22 cellular contexts compared by ENCODE assay signal in the genomic region with DNA sequence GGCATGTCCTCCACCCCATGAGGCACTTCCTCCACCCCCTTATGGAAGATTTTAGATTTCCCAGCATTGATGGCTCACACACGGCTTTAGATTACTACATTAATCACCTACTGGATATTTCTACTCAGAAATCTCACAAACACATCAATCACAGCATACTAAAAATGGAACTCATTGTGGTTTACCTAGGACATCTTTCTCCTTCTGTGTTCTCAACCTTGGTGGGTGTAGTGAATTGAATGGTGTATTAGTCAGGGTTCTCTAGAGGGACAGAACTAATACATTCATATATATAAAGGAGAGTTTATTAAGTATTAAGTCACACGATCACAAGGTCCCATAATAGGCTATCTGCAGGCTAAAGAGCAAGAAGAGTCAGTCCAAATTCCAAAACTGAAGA.
DNase-seq lines count a peak whose midpoint lies in the region; ATAC-seq lines count a peak whose summit lies in the region.
"Had no signal": no experiment of that assay in that cellular context is flagged by ENCODE, and none has a peak within 500 bp of the region (broad histone marks: within the 10 kb centered on the region; RNA-seq: fewer than 3 reads in every experiment).

No MANE protein-coding gene starts in this region.

- no peaks in the 10 kb centered on the region for H3K36me3 ChIP-seq in aorta (ENCODE audit: control insufficient read depth in 1 of 2, insufficient read depth in 2 of 2, low read length in 1 of 2)
- H3K36me3 ChIP-seq: MG63, Peyer's patch had no signal

- H3K9me3 ChIP-seq in aorta (ENCODE audit: control insufficient read depth, low read length): no peaks in the 10 kb centered on the region
- H3K9me3 ChIP-seq: Caco-2, MG63, Peyer's patch had no signal

- peaks cover 31% of the 10 kb centered on the region for H3K4me1 Mint-ChIP-seq in activated T-helper 2 cell treated with anti-CD3 and anti-CD28 coated beads, Interferon-gamma antibody, Interleukin-2, Interleukin-4, amounts not matched to agents 10 μg/mL and 5 μg/mL and 100 μg/mL, durations not matched to agents 14 hours and 24 hours and 36 hours (ENCODE audit: low read depth)
- H3K4me1 Mint-ChIP-seq in effector memory CD8-positive, alpha-beta T cell (ENCODE audit: low read depth in 2 of 2): no peaks in the 10 kb centered on the region

- H3K27me3 Mint-ChIP-seq in activated T-helper 2 cell treated with anti-CD3 and anti-CD28 coated beads, Interferon-gamma antibody, Interleukin-2, Interleukin-4, amounts not matched to agents 10 μg/mL and 5 μg/mL and 100 μg/mL, durations not matched to agents 14 hours and 24 hours and 36 hours (ENCODE audit: low read depth): peaks cover 2% of the 10 kb centered on the region
- peaks cover 0 to 18% of the 10 kb centered on the region in 2 donors for H3K27me3 Mint-ChIP-seq in effector memory CD8-positive, alpha-beta T cell
- H3K27me3 Mint-ChIP-seq: B cell had no signal

- no peaks in the 10 kb centered on the region for H3K27me3 ChIP-seq in aorta (ENCODE audit: control insufficient read depth in 1 of 2, insufficient read depth in 2 of 2, low read length in 1 of 2)
- H3K27me3 ChIP-seq: MG63, Peyer's patch had no signal

- H3K4me1 ChIP-seq in aorta (ENCODE audit: control insufficient read depth in 1 of 2, insufficient read depth in 2 of 2, low read length in 2 of 2): no peaks in the 10 kb centered on the region
- H3K4me1 ChIP-seq: Caco-2, Peyer's patch had no signal

- DNase-seq in activated CD4-positive, alpha-beta T cell treated with anti-CD3 and anti-CD28 coated beads for 48 hours: peak; percentile 14
- DNase-seq in activated CD4-positive, alpha-beta T cell treated with anti-CD3 and anti-CD28 coated beads, Interleukin-2, amount 50 U/mL, for 4 hours: no peak
- no peak for DNase-seq in activated naive CD4-positive, alpha-beta T cell treated with anti-CD3 and anti-CD28 coated beads, Interleukin-2, amount 50 U/mL, for 72 hours (ENCODE audit: low spot score in 2 of 2)
- no peak for DNase-seq in activated naive CD4-positive, alpha-beta T cell (lab: John Stamatoyannopoulos, UW)
- no peak for DNase-seq in activated T-helper 2 cell treated with anti-CD3 and anti-CD28 coated beads, Interferon-gamma antibody, Interleukin-2, Interleukin-4, amounts not matched to agents 10 μg/mL and 5 μg/mL and 100 μg/mL, durations not matched to agents 14 hours and 24 hours and 36 hours (ENCODE audit: low spot score)
- DNase-seq in effector memory CD8-positive, alpha-beta T cell: no peak
- no peak for DNase-seq in aorta
- DNase-seq: 8988T, Caco-2, GOT3, Kasumi-1, MG63, NCI-H1048, NCI-H1436, NCI-H2029 treated with DMSO at 0.1 percent for 48 hours, NCI-H2171, NCI-H446 treated with DMSO at 0.1 percent for 48 hours, NCI-H69, Peyer's patch had no signal

- H3K36me3 Mint-ChIP-seq in activated naive CD4-positive, alpha-beta T cell treated with anti-CD3 and anti-CD28 coated beads, Interleukin-2, amount 50 U/mL, for 72 hours: peaks cover 0 to 6% of the 10 kb centered on the region in 2 donors
- H3K36me3 Mint-ChIP-seq in activated T-helper 2 cell treated with anti-CD3 and anti-CD28 coated beads, Interferon-gamma antibody, Interleukin-2, Interleukin-4, amounts not matched to agents 10 μg/mL and 5 μg/mL and 100 μg/mL, durations not matched to agents 14 hours and 24 hours and 36 hours (ENCODE audit: low read depth): no peaks in the 10 kb centered on the region
- H3K36me3 Mint-ChIP-seq in effector memory CD8-positive, alpha-beta T cell (ENCODE audit: insufficient read depth): no peaks in the 10 kb centered on the region

- H3K4me3 ChIP-seq in aorta (ENCODE audit: low read length in 2 of 2): no peak overlapping the region
- H3K4me3 ChIP-seq: MG63, Peyer's patch had no signal

- no peak overlapping the region for H3K27ac ChIP-seq in aorta (ENCODE audit: low read depth in 1 of 2, low read length in 2 of 2)
- H3K27ac ChIP-seq: Peyer's patch had no signal

- WGBS in aorta, 2 donors: 90 to 98% methylated on average over 2 of the region's 2 CpGs

- H3K9me3 Mint-ChIP-seq in activated naive CD4-positive, alpha-beta T cell treated with anti-CD3 and anti-CD28 coated beads, Interleukin-2, amount 50 U/mL, for 72 hours: peaks cover 5 to 10% of the 10 kb centered on the region in 2 donors
- H3K9me3 Mint-ChIP-seq in activated T-helper 2 cell treated with anti-CD3 and anti-CD28 coated beads, Interferon-gamma antibody, Interleukin-2, Interleukin-4, amounts not matched to agents 10 μg/mL and 5 μg/mL and 100 μg/mL, durations not matched to agents 14 hours and 24 hours and 36 hours: peaks cover 3% of the 10 kb centered on the region
- peaks cover 0 to 14% of the 10 kb centered on the region in 2 donors for H3K9me3 Mint-ChIP-seq in effector memory CD8-positive, alpha-beta T cell

- intact Hi-C loops in activated T-helper 2 cell treated with anti-CD3 and anti-CD28 coated beads, Interferon-gamma antibody, Interleukin-2, Interleukin-4, amounts not matched to agents 10 μg/mL and 5 μg/mL and 100 μg/mL, durations not matched to agents 14 hours and 24 hours and 36 hours (cut with micrococcal nuclease): loop anchor here (1.0 to 5.0 kb wide), 4 partner anchors 18 to 80 kb away; a partner anchor contains a TSS
- intact Hi-C loops in aorta (cut with DNase I): no loop called here

- H3K27ac Mint-ChIP-seq in activated naive CD4-positive, alpha-beta T cell treated with anti-CD3 and anti-CD28 coated beads, Interleukin-2, amount 50 U/mL, for 72 hours: peak overlapping the region; percentile 87 to 96
- peak overlapping the region; percentile 63 for H3K27ac Mint-ChIP-seq in activated T-helper 2 cell treated with anti-CD3 and anti-CD28 coated beads, Interferon-gamma antibody, Interleukin-2, Interleukin-4, amounts not matched to agents 10 μg/mL and 5 μg/mL and 100 μg/mL, durations not matched to agents 14 hours and 24 hours and 36 hours
- no peak overlapping the region for H3K27ac Mint-ChIP-seq in effector memory CD8-positive, alpha-beta T cell
- H3K27ac Mint-ChIP-seq: B cell had no signal

- peak overlapping the region; percentile 5 for H3K4me3 Mint-ChIP-seq in activated T-helper 2 cell treated with anti-CD3 and anti-CD28 coated beads, Interferon-gamma antibody, Interleukin-2, Interleukin-4, amounts not matched to agents 10 μg/mL and 5 μg/mL and 100 μg/mL, durations not matched to agents 14 hours and 24 hours and 36 hours (ENCODE audit: low read depth)
- no peak overlapping the region for H3K4me3 Mint-ChIP-seq in effector memory CD8-positive, alpha-beta T cell
- H3K4me3 Mint-ChIP-seq: B cell had no signal

- peak; percentile 76 to 89 for ATAC-seq in activated naive CD4-positive, alpha-beta T cell treated with anti-CD3 and anti-CD28 coated beads, Interleukin-2, amount 50 U/mL, for 72 hours
- ATAC-seq in effector memory CD8-positive, alpha-beta T cell (replicated peaks): no peak
- ATAC-seq in GM21423 (IDR thresholded peaks at IDR 0.05; ENCODE audit: unreplicated experiment) (no peak), aorta (ENCODE audit: low FRiP score) (no peak)
- ATAC-seq: HCT116 had no signal

Comparison
In these comparisons a context has a peak if more than half of its experiments do, and no peak if none do; other contexts are left out.
1. ATAC-seq: peak in activated naive CD4-positive, alpha-beta T cell treated with anti-CD3 and anti-CD28 coated beads, Interleukin-2, amount 50 U/mL, for 72 hours (2 of 2); none in effector memory CD8-positive, alpha-beta T cell (single experiment), GM21423 (single experiment) and aorta (single experiment).
2. H3K27ac Mint-ChIP-seq: peak in activated naive CD4-positive, alpha-beta T cell treated with anti-CD3 and anti-CD28 coated beads, Interleukin-2, amount 50 U/mL, for 72 hours (2 of 2) and activated T-helper 2 cell treated with anti-CD3 and anti-CD28 coated beads, Interferon-gamma antibody, Interleukin-2, Interleukin-4, amounts not matched to agents 10 μg/mL and 5 μg/mL and 100 μg/mL, durations not matched to agents 14 hours and 24 hours and 36 hours (single experiment); none in effector memory CD8-positive, alpha-beta T cell (0 of 2).